8 cellular contexts compared by ENCODE assay signal in the genomic region with DNA sequence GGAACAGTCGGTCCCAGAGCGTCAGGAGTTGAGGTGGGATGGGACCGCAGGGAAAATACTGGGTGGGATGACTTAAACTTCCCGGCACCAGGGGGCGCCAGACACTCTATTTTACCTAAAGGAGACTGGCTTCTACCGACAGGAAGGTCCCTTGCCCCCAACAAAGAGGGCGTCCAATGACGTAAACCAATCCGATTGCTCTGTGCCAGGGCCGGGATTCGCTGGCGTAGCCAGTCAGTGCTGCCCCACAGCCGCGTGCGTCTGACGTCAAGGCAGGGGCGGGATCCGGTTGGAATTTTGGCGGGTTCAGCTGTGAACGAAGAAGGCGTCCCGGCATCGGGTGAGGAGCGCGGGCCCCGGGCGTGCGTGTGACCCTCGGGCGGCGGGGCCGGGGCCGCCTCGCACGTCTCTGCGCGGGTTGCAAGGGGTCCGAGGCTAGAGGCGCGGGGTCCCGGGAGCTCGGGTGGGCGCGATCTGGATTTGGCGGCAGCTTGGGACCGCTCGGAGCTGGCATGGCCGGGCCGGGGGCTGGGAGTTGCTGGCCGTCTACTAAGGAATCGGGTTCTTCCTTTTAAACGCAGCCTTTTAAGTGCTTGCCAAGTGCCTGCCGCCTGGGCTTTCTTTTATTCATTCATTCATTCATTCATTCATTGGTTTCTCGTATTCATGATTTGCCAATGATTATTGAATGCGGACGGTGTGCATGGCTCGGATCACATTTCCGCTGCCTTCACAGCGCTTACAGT. TPM values are rescaled to one million over a fixed set of nuclear protein-coding genes. Genes with fewer than 3 reads are reported as not detected.
DNase-seq lines count a peak whose midpoint lies in the region; ATAC-seq and TF ChIP-seq lines count a peak whose summit lies in the region.

A gene (plus strand): TSS at position 292 of the 746 bp plus-strand sequence. CDS start 2,645 bp downstream, outside the sequence.

- 0 to 1% (median 1%) methylated on average over 54 to 59 of the region's 59 CpGs for WGBS in spleen, 5 donors

- peaks cover 19 to 21% of the 10 kb centered on the region in 2 donors for H3K4me1 Mint-ChIP-seq in immature natural killer cell

- H3K9me3 Mint-ChIP-seq in immature natural killer cell: no peaks in the 10 kb centered on the region

- DNase-seq in AG08396 (ENCODE audit: low spot score) (peak; percentile 99), NCI-H2227 (lab: John Stamatoyannopoulos, UW; ENCODE audit: unreplicated experiment) (peak; percentile 98), WERI-Rb-1 (peak; percentile 96), cardiac fibroblast (ENCODE audit: low read depth in 2 of 2) (peak; percentile 100), immature natural killer cell (peak; percentile 97), spleen (peak; percentile 98)

- TF ChIP-seq POLR2A in spleen (IDR thresholded peaks at IDR 0.05): no peak

- intact Hi-C loops in spleen (cut with DNase I; ENCODE audit: low total_unique reads): loop anchor here (10.0 kb wide), 1 partner anchor 133 kb away; no protein-coding TSS in a partner anchor

- H3K27ac ChIP-seq in WERI-Rb-1: peak within 1 kb of the TSS; percentile 82
- H3K27ac ChIP-seq in spleen: peak within 1 kb of the TSS in 4 of 8 donors; percentile 0 to 48 (median 27)

- peaks cover 4 to 8% (median 6%) of the 10 kb centered on the region in 3 donors for H3K27me3 Mint-ChIP-seq in immature natural killer cell (ENCODE audit: low read depth in 3 of 3)

- peaks cover 6% of the 10 kb centered on the region; the same call in 1 of the 2 replicates for H3K36me3 ChIP-seq in WERI-Rb-1
- H3K36me3 ChIP-seq in spleen: no peaks in the 10 kb centered on the region

- H3K9me3 ChIP-seq in WERI-Rb-1 (ENCODE audit: severe bottlenecking) (no peaks in the 10 kb centered on the region), spleen (no peaks in the 10 kb centered on the region)

- peak; percentile 52 for TF ChIP-seq CTCF in WERI-Rb-1 (IDR thresholded peaks at IDR 0.05; ENCODE audit: low read depth, low read length)
- TF ChIP-seq CTCF in cardiac fibroblast (IDR thresholded peaks at IDR 0.05; ENCODE audit: low read depth, low read length): peak; percentile 79
- TF ChIP-seq CTCF in spleen (IDR thresholded peaks at IDR 0.05 in 8 of 11, conservative IDR thresholded peaks at IDR 0.05 in 3 of 11): peak; percentile 65 to 95 (median 87)

- ATAC-seq in GM18907 (IDR thresholded peaks at IDR 0.05; ENCODE audit: unreplicated experiment): peak; percentile 99
- ATAC-seq in HG03159 (IDR thresholded peaks at IDR 0.05; ENCODE audit: unreplicated experiment): peak; percentile 100

- H3K36me3 Mint-ChIP-seq in immature natural killer cell: no peaks in the 10 kb centered on the region

- peak within 1 kb of the TSS; percentile 55 to 93 (median 77) for H3K27ac Mint-ChIP-seq in immature natural killer cell

- no peaks in the 10 kb centered on the region for H3K27me3 ChIP-seq in WERI-Rb-1 (ENCODE audit: insufficient read depth, low read depth, severe bottlenecking)
- no peaks in the 10 kb centered on the region for H3K27me3 ChIP-seq in spleen (replicated peaks in 1 of 7)

- peaks cover 0 to 23% (median 18%) of the 10 kb centered on the region in 6 donors for H3K4me1 ChIP-seq in spleen

- H3K4me3 Mint-ChIP-seq in immature natural killer cell: peak within 1 kb of the TSS; percentile 87 to 93 (median 88)

- peak within 1 kb of the TSS; percentile 87 for H3K4me3 ChIP-seq in WERI-Rb-1 (ENCODE audit: low read depth, low read length)
- H3K4me3 ChIP-seq in cardiac fibroblast (replicated peaks in 1 of 2; ENCODE audit: low read depth in 2 of 2, low read length in 2 of 2): peak within 1 kb of the TSS; percentile 58 to 69
- peak within 1 kb of the TSS; percentile 46 to 83 (median 56) for H3K4me3 ChIP-seq in spleen

RNA-seq across cellular contexts. Expression of the gene that starts here (rescaled TPM):
- polyA plus RNA-seq in immature natural killer cell (under 1 TPM; 0.13 to 0.58 (median 0.55) TPM), spleen (under 1 TPM; 0.24 to 0.99 (median 0.80) TPM)
- 1 to 10 TPM in 6 of 7 donors, under 1 TPM in 1; 0.98 to 5.3 (median 2.8) TPM for total RNA-seq in spleen

Comparison
In these comparisons a context has a peak if more than half of its experiments do, and no peak if none do; other contexts are left out.
1. Peak in DNase-seq in immature natural killer cell; RNA of the gene not detected or under 1 TPM.